In the genomic region with DNA sequence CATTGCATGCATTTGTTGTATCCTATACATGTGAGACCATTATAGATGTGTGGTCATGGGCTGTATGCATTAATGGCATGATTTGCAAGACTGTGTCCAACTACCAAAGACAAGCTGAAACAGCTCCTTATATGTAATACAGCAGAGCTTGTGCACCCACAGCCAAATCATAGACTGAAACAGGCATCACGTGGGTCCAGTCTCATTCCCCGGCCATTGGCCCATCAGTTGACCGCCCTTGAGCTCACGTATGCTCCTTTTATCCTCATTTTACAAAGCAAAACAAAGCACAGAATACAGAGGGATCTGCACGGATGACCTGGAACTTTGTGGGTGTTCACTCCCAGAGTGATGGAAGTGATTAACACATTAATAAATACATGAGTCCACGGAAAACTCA, we compare ENCODE assay signal across 15 cellular contexts.
DNase-seq lines count a peak whose midpoint lies in the region; ATAC-seq, FAIRE-seq and TF ChIP-seq lines count a peak whose summit lies in the region.
"Had no signal": no experiment of that assay in that cellular context is flagged by ENCODE, and none has a peak within 500 bp of the region (broad histone marks: within the 10 kb centered on the region; RNA-seq: fewer than 3 reads in every experiment).

No MANE protein-coding gene starts in this region.

- H3K4me3 ChIP-seq in BLaER1 (no peak overlapping the region), bronchial epithelial cell (ENCODE audit: low read depth, low read length) (no peak overlapping the region)
- H3K4me3 ChIP-seq in effector memory CD4-positive, alpha-beta T cell (ENCODE audit: insufficient read depth, low read depth, low read length, poor library complexity, severe bottlenecking): no peak overlapping the region
- H3K4me3 ChIP-seq: GM12878 had no signal

- H3K36me3 ChIP-seq in BLaER1 (no peaks in the 10 kb centered on the region), bronchial epithelial cell (ENCODE audit: control insufficient read depth, insufficient read depth, low read length) (no peaks in the 10 kb centered on the region)
- H3K36me3 ChIP-seq in effector memory CD4-positive, alpha-beta T cell (ENCODE audit: control insufficient read depth, insufficient read depth, low read length): no peaks in the 10 kb centered on the region

- peak overlapping the region; percentile 89 for H3K4me2 ChIP-seq in BLaER1

- TF ChIP-seq CTCF in bronchial epithelial cell (IDR thresholded peaks at IDR 0.05; ENCODE audit: insufficient read depth, low read length, severe bottlenecking): no peak

- intact Hi-C loops in sciatic nerve (cut with DNase I): no loop called here

- ATAC-seq in sciatic nerve: no peak
- ATAC-seq: GM12878, HCT116 had no signal

- H3K9ac ChIP-seq in BLaER1: no peak overlapping the region

- H3K9me3 ChIP-seq in BLaER1: no peaks in the 10 kb centered on the region
- H3K9me3 ChIP-seq in effector memory CD4-positive, alpha-beta T cell (ENCODE audit: control insufficient read depth, low read length): no peaks in the 10 kb centered on the region

- no peak for DNase-seq in bronchial epithelial cell (ENCODE audit: low read depth)
- DNase-seq in mesenteric fat pad (ENCODE audit: low spot score): peak; percentile 43
- DNase-seq in sciatic nerve (ENCODE audit: low spot score): peak; percentile 19
- no peak for DNase-seq in activated CD4-positive, alpha-beta T cell treated with anti-CD3 and anti-CD28 coated beads for 1 hour
- DNase-seq in stimulated activated CD4-positive, alpha-beta T cell treated with anti-CD3 and anti-CD28 coated beads, Interleukin-4, amount 100 ng/mL, for 24 hours: no peak
- no peak for DNase-seq in effector memory CD4-positive, alpha-beta T cell
- DNase-seq in NK-92 (lab: John Stamatoyannopoulos, UW; ENCODE audit: unreplicated experiment): no peak
- DNase-seq: C1 segment of cervical spinal cord; CD4-positive, alpha-beta memory T cell; DMS79 had no signal

- H3K27ac ChIP-seq in BLaER1: peak overlapping the region; percentile 73
- H3K27ac ChIP-seq in effector memory CD4-positive, alpha-beta T cell (ENCODE audit: insufficient read depth, low read length, poor library complexity, severe bottlenecking): no peak overlapping the region
- H3K27ac ChIP-seq: 22Rv1 had no signal

- no peaks in the 10 kb centered on the region for H3K27me3 ChIP-seq in BLaER1
- H3K27me3 ChIP-seq in bronchial epithelial cell (ENCODE audit: control insufficient read depth, insufficient read depth, low read length): peaks cover 9% of the 10 kb centered on the region
- no peaks in the 10 kb centered on the region for H3K27me3 ChIP-seq in effector memory CD4-positive, alpha-beta T cell (replicated peaks; ENCODE audit: control insufficient read depth, insufficient read depth, low read length, poor library complexity, severe bottlenecking)

- peaks cover 99% of the 10 kb centered on the region for H3K4me1 ChIP-seq in BLaER1
- no peaks in the 10 kb centered on the region for H3K4me1 ChIP-seq in effector memory CD4-positive, alpha-beta T cell (ENCODE audit: control insufficient read depth, insufficient read depth, low read length, poor library complexity, severe bottlenecking)

- peak; percentile 62 for FAIRE-seq in bronchial epithelial cell (lab: Jason Lieb, UNC)
- FAIRE-seq: GM12878, GM18507 had no signal

- H4K20me1 ChIP-seq in BLaER1: no peaks in the 10 kb centered on the region

Comparison
In these comparisons a context has a peak if more than half of its experiments do, and no peak if none do; other contexts are left out.
1. DNase-seq: peak in mesenteric fat pad (single experiment) and sciatic nerve (single experiment); none in bronchial epithelial cell (single experiment), activated CD4-positive, alpha-beta T cell treated with anti-CD3 and anti-CD28 coated beads for 1 hour (single experiment), stimulated activated CD4-positive, alpha-beta T cell treated with anti-CD3 and anti-CD28 coated beads, Interleukin-4, amount 100 ng/mL, for 24 hours (single experiment), effector memory CD4-positive, alpha-beta T cell (0 of 3) and NK-92 (single experiment).